27 cellular contexts compared by ENCODE assay signal in genomic region chr4:8510611-8511285, GRCh38.
"Had no signal": no experiment of that assay in that cellular context is flagged by ENCODE, and none has a peak within 500 bp of the region (broad histone marks: within the 10 kb centered on the region; RNA-seq: fewer than 3 reads in every experiment).

No MANE protein-coding gene starts in this region.

- ATAC-seq: heart left ventricle, left colon, left lung, natural killer cell, right lobe of liver had no signal

- H3K27ac ChIP-seq: heart left ventricle, left lung, neutrophil, parathyroid adenoma, right atrium auricular region, right lobe of liver, tibial nerve, vagina had no signal

- H3K9me3 ChIP-seq: heart left ventricle, left lung, neutrophil, right atrium auricular region, right lobe of liver, vagina had no signal

- H3K36me3 Mint-ChIP-seq: immature natural killer cell, mesothelial cell of epicardium, natural killer cell, type B pancreatic cell had no signal

- H3K4me3 ChIP-seq: heart left ventricle, left lung, lung, right atrium auricular region, right lobe of liver, smooth muscle cell, tibial nerve, vagina had no signal

- H3K36me3 ChIP-seq: heart left ventricle, left lung, neutrophil, right atrium auricular region, right lobe of liver, vagina had no signal

- H3K4me3 Mint-ChIP-seq: immature natural killer cell; mesothelial cell of epicardium; naive B cell; natural killer cell; stimulated activated naive CD8-positive, alpha-beta T cell treated with anti-CD3 and anti-CD28 coated beads, Interleukin-15, Interleukin-2, amounts not matched to agents 100 ng/mL and 50 ng/mL, for 24 hours; type B pancreatic cell had no signal

- H3K9me3 Mint-ChIP-seq: immature natural killer cell, natural killer cell, type B pancreatic cell had no signal

- H3K4me1 Mint-ChIP-seq: immature natural killer cell, naive B cell, natural killer cell had no signal

- H3K27me3 ChIP-seq: heart left ventricle, left lung, neutrophil, right atrium auricular region, right lobe of liver, tibial nerve, vagina had no signal

- H3K4me1 ChIP-seq: left lung, parathyroid adenoma, right lobe of liver had no signal

- H3K27ac Mint-ChIP-seq: mesothelial cell of epicardium; naive B cell; natural killer cell; stimulated activated naive CD8-positive, alpha-beta T cell treated with anti-CD3 and anti-CD28 coated beads, Interleukin-15, Interleukin-2, amounts not matched to agents 100 ng/mL and 50 ng/mL, for 24 hours; type B pancreatic cell had no signal

- H3K27me3 Mint-ChIP-seq: naive B cell, type B pancreatic cell had no signal

- DNase-seq: hypothalamus; immature natural killer cell; kidney; left colon; mesendoderm; naive B cell; natural killer cell; occipital lobe; right lobe of liver; stimulated activated CD4-positive, alpha-beta T cell treated with anti-CD3 and anti-CD28 coated beads, Interleukin-12 subunit alpha, Interleukin-12 subunit beta, amount 100 ng/mL, for 4 hours; stimulated activated CD4-positive, alpha-beta T cell treated with anti-CD3 and anti-CD28 coated beads, Interleukin-15, amount 100 ng/mL, for 24 hours; stimulated activated CD4-positive, alpha-beta T cell treated with anti-CD3 and anti-CD28 coated beads, Interleukin-2, amount 100 ng/mL, for 24 hours; stimulated activated CD4-positive, alpha-beta T cell treated with anti-CD3 and anti-CD28 coated beads, Interleukin-4, amount 100 ng/mL, for 1 hour; stimulated activated naive CD4-positive, alpha-beta T cell; substantia nigra had no signal
